26 cellular contexts compared by ENCODE assay signal in the genomic region with DNA sequence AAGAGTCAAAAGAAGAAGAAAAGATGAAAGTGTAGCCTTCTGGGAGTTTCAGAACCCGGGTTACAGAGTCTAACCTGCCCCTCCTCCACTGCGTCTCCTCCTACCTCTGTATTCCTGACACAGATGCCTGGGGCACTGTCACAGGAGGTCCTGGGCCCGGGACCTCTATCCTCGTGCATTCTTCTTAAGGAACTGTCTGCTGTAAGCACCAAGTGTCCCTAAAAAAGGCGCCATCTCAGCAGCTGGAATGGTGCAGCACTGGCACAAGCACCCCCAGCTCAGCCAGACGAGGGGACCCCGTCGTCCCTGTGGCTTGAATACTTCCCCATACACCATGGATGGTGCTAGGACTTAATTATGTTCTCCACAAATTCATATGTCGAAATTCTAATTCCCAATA.
"Had no signal": no experiment of that assay in that cellular context is flagged by ENCODE, and none has a peak within 500 bp of the region (broad histone marks: within the 10 kb centered on the region; RNA-seq: fewer than 3 reads in every experiment).

No MANE protein-coding gene starts in this region.

- H3K36me3 ChIP-seq: brain microvascular endothelial cell had no signal

- H3K27ac Mint-ChIP-seq: activated CD4-positive, alpha-beta memory T cell treated with anti-CD3 and anti-CD28 coated beads for 36 hours; activated CD4-positive, alpha-beta T cell treated with anti-CD3 and anti-CD28 coated beads for 36 hours; activated CD4-positive, alpha-beta T cell treated with anti-CD3 and anti-CD28 coated beads, Interleukin-2, amount 10 ng/mL, durations not matched to agents 24 days and 14 days; activated naive CD4-positive, alpha-beta T cell treated with anti-CD3 and anti-CD28 coated beads, Interleukin-2, amount 10 ng/mL, durations not matched to agents 7 days and 5 days; activated naive CD4-positive, alpha-beta T cell treated with anti-CD3 and anti-CD28 coated beads, Interleukin-2, amount 50 U/mL, for 72 hours; activated naive CD8-positive, alpha-beta T cell treated with anti-CD3 and anti-CD28 coated beads, Interleukin-2, amount 10 ng/mL, durations not matched to agents 7 days and 5 days; activated T-helper 17 cell treated with anti-CD3 and anti-CD28 coated beads, Interleukin-2, amount 50 U/mL, for 72 hours; T-helper 17 cell; T-helper 2 cell treated with Interferon-gamma antibody and Interleukin-4, amounts not matched to agents 5 μg/mL and 100 μg/mL, for 36 hours had no signal

- H3K9me3 Mint-ChIP-seq: activated CD4-positive, alpha-beta memory T cell treated with anti-CD3 and anti-CD28 coated beads for 36 hours; activated naive CD4-positive, alpha-beta T cell treated with anti-CD3 and anti-CD28 coated beads, Interleukin-2, amount 10 ng/mL, durations not matched to agents 7 days and 5 days; activated naive CD4-positive, alpha-beta T cell treated with anti-CD3 and anti-CD28 coated beads, Interleukin-2, amount 50 U/mL, for 72 hours; activated naive CD8-positive, alpha-beta T cell treated with anti-CD3 and anti-CD28 coated beads, Interleukin-2, amount 10 ng/mL, durations not matched to agents 7 days and 5 days; activated T-cell treated with anti-CD3 and anti-CD28 coated beads, Interleukin-2, amount 50 U/mL, for 4 hours; activated T-helper 17 cell treated with anti-CD3 and anti-CD28 coated beads, Interleukin-2, amount 50 U/mL, for 72 hours; T-helper 2 cell treated with Interferon-gamma antibody and Interleukin-4, amounts not matched to agents 5 μg/mL and 100 μg/mL, for 36 hours had no signal

- DNase-seq: activated CD4-positive, alpha-beta memory T cell treated with anti-CD3 and anti-CD28 coated beads for 36 hours; activated CD4-positive, alpha-beta T cell treated with anti-CD3 and anti-CD28 coated beads for 36 hours; activated CD4-positive, alpha-beta T cell treated with anti-CD3 and anti-CD28 coated beads, Interleukin-2, amount 10 ng/mL, durations not matched to agents 24 days and 14 days; activated CD4-positive, CD25-positive, alpha-beta regulatory T cell; activated CD4-positive, CD25-positive, alpha-beta regulatory T cell treated with anti-CD3 and anti-CD28 coated beads, Interleukin-2, amount 50 U/mL, for 72 hours; activated CD8-positive, alpha-beta memory T cell treated with anti-CD3 and anti-CD28 coated beads for 24 hours; activated gamma-delta T cell; activated naive CD4-positive, alpha-beta T cell; activated naive CD4-positive, alpha-beta T cell treated with anti-CD3 and anti-CD28 coated beads, Interleukin-2, amount 10 ng/mL, durations not matched to agents 7 days and 5 days; activated naive CD8-positive, alpha-beta T cell treated with anti-CD3 and anti-CD28 coated beads, Interleukin-2, amount 10 ng/mL, durations not matched to agents 7 days and 5 days; activated T-cell treated with anti-CD3 and anti-CD28 coated beads, Interleukin-2, amount 50 U/mL, for 4 hours; amniotic stem cell; anterior cingulate cortex; brain microvascular endothelial cell; caudate nucleus; cortex of kidney; dermis blood vessel endothelial cell; effector CD8-positive, alpha-beta T cell; foreskin fibroblast; T-helper 1 cell; T-helper 17 cell; T1000 had no signal

- H3K4me1 Mint-ChIP-seq: activated CD4-positive, alpha-beta T cell treated with anti-CD3 and anti-CD28 coated beads for 36 hours; activated CD4-positive, alpha-beta T cell treated with anti-CD3 and anti-CD28 coated beads, Interleukin-2, amount 10 ng/mL, durations not matched to agents 24 days and 14 days; activated naive CD4-positive, alpha-beta T cell treated with anti-CD3 and anti-CD28 coated beads, Interleukin-2, amount 10 ng/mL, durations not matched to agents 7 days and 5 days; activated naive CD8-positive, alpha-beta T cell treated with anti-CD3 and anti-CD28 coated beads, Interleukin-2, amount 10 ng/mL, durations not matched to agents 7 days and 5 days; activated T-helper 17 cell treated with anti-CD3 and anti-CD28 coated beads, Interleukin-2, amount 50 U/mL, for 72 hours had no signal

- H3K27me3 Mint-ChIP-seq: activated naive CD8-positive, alpha-beta T cell treated with anti-CD3 and anti-CD28 coated beads, Interleukin-2, amount 10 ng/mL, durations not matched to agents 7 days and 5 days had no signal

- H3K4me3 Mint-ChIP-seq: activated CD4-positive, alpha-beta memory T cell treated with anti-CD3 and anti-CD28 coated beads for 36 hours; activated CD4-positive, alpha-beta T cell treated with anti-CD3 and anti-CD28 coated beads for 36 hours; activated CD4-positive, alpha-beta T cell treated with anti-CD3 and anti-CD28 coated beads, Interleukin-2, amount 10 ng/mL, durations not matched to agents 24 days and 14 days; activated naive CD4-positive, alpha-beta T cell treated with anti-CD3 and anti-CD28 coated beads, Interleukin-2, amount 10 ng/mL, durations not matched to agents 7 days and 5 days; activated naive CD8-positive, alpha-beta T cell treated with anti-CD3 and anti-CD28 coated beads, Interleukin-2, amount 10 ng/mL, durations not matched to agents 7 days and 5 days; activated T-cell treated with anti-CD3 and anti-CD28 coated beads, Interleukin-2, amount 50 U/mL, for 4 hours; activated T-helper 17 cell treated with anti-CD3 and anti-CD28 coated beads, Interleukin-2, amount 50 U/mL, for 72 hours; T-helper 17 cell; T-helper 2 cell treated with Interferon-gamma antibody and Interleukin-4, amounts not matched to agents 5 μg/mL and 100 μg/mL, for 36 hours had no signal

- H3K36me3 Mint-ChIP-seq: activated CD4-positive, alpha-beta memory T cell treated with anti-CD3 and anti-CD28 coated beads for 36 hours; activated naive CD4-positive, alpha-beta T cell treated with anti-CD3 and anti-CD28 coated beads, Interleukin-2, amount 10 ng/mL, durations not matched to agents 7 days and 5 days; activated naive CD4-positive, alpha-beta T cell treated with anti-CD3 and anti-CD28 coated beads, Interleukin-2, amount 50 U/mL, for 72 hours; activated naive CD8-positive, alpha-beta T cell treated with anti-CD3 and anti-CD28 coated beads, Interleukin-2, amount 10 ng/mL, durations not matched to agents 7 days and 5 days had no signal

- H3K27me3 ChIP-seq: brain microvascular endothelial cell had no signal

- H3K27ac ChIP-seq: brain microvascular endothelial cell had no signal

- ATAC-seq: activated CD4-positive, alpha-beta T cell treated with anti-CD3 and anti-CD28 coated beads for 36 hours; activated naive CD4-positive, alpha-beta T cell treated with anti-CD3 and anti-CD28 coated beads, Interleukin-2, amount 50 U/mL, for 72 hours; activated T-cell treated with anti-CD3 and anti-CD28 coated beads, Interleukin-2, amount 50 U/mL, for 4 hours; activated T-helper 17 cell treated with anti-CD3 and anti-CD28 coated beads, Interleukin-2, amount 50 U/mL, for 72 hours; esophagus mucosa; T-helper 17 cell had no signal
